In the genomic region with DNA sequence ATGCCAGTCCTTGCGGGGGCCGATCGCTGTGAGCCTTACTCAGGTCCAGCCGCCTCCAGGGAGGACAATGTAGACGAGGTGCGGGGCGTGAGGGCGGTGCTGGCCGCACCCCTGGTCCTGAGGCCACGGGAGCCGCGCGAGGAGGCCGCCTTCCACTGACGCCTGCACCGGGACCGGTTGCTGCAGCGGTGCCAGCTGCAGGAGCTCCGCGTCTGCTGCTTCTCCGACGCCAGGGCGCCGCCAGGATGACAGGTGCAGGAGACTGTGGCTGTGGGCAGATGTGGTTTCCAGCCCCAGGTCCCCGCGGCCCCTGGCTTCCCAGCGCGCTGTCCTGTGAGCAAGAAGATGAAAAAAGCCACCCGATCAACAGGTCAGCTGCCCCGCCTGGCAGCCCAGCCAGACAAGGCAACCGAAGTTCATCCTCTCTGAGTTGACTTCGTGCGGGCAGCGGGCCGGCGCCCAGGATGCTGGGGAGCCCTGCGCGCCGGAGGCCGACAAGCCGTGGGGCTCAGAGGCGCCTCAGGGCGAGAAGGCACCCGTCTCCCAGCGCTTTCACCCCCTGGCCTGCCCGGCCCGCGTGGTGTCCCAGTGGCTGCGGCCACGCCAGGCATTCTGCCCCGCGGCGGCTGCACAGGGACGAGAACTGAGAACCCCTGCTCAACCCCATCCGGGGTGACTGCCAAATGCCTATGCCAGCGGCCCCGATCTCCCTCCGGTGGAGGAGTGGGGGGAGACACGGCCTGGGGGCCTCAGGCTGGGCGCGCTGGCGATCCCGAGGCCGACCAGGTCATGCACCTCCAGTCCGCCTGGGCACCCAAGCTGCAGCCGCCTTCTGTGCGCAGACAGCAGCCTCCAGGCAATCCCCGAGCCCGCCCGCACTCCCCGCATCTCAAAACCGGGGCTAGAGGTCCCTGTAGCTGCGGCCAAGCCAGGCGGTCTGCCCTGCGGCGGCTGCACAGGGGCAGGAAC, we compare ENCODE assay signal across 8 cellular contexts. TPM values are rescaled to one million over a fixed set of nuclear protein-coding genes. Genes with fewer than 3 reads are reported as not detected.
DNase-seq lines count a peak whose midpoint lies in the region; ATAC-seq and TF ChIP-seq lines count a peak whose summit lies in the region.

No MANE protein-coding gene starts in this region.

- TF ChIP-seq CTCF in natural killer cell (IDR thresholded peaks at IDR 0.05) (no peak), sigmoid colon (IDR thresholded peaks at IDR 0.05) (no peak)

- no peak overlapping the region for H3K27ac ChIP-seq in sigmoid colon

- no peaks in the 10 kb centered on the region for H3K36me3 Mint-ChIP-seq in activated naive CD4-positive, alpha-beta T cell treated with anti-CD3 and anti-CD28 coated beads, Interleukin-2, amount 50 U/mL, for 24 hours
- H3K36me3 Mint-ChIP-seq in natural killer cell, result no peaks in the 10 kb centered on the region

- 5% methylated on average over 76 of the region's 76 CpGs for WGBS in sigmoid colon, 2 donors

- peak; percentile 15 for DNase-seq in Daoy (ENCODE audit: low read depth)
- DNase-seq in NCI-H2171 (lab: John Stamatoyannopoulos, UW), result peak; percentile 24
- DNase-seq in natural killer cell, result no peak
- no peak for DNase-seq in sigmoid colon
- DNase-seq in OCI-M2 (lab: John Stamatoyannopoulos, UW; ENCODE audit: unreplicated experiment), result no peak

- peaks cover 38 to 100% (median 97%) of the 10 kb centered on the region in 3 donors for H3K27me3 ChIP-seq in sigmoid colon

- peaks cover 29% of the 10 kb centered on the region for H3K27me3 Mint-ChIP-seq in activated naive CD4-positive, alpha-beta T cell treated with anti-CD3 and anti-CD28 coated beads, Interleukin-2, amount 50 U/mL, for 24 hours
- H3K27me3 Mint-ChIP-seq in natural killer cell (ENCODE audit: low read depth in 2 of 2), result peaks cover 37 to 39% of the 10 kb centered on the region in 2 donors

- peaks cover 13% of the 10 kb centered on the region for H3K4me1 Mint-ChIP-seq in activated naive CD4-positive, alpha-beta T cell treated with anti-CD3 and anti-CD28 coated beads, Interleukin-2, amount 50 U/mL, for 24 hours
- peaks cover 7 to 13% of the 10 kb centered on the region in 2 donors for H3K4me1 Mint-ChIP-seq in natural killer cell

- H3K36me3 ChIP-seq in sigmoid colon, result no peaks in the 10 kb centered on the region

- peak in 2 of 3 donors; percentile 22 to 46 for ATAC-seq in natural killer cell
- ATAC-seq in HG03196 (IDR thresholded peaks at IDR 0.05; ENCODE audit: unreplicated experiment), result no peak
- no peak for ATAC-seq in HG03280 (IDR thresholded peaks at IDR 0.05; ENCODE audit: unreplicated experiment)

- intact Hi-C loops in natural killer cell (cut with micrococcal nuclease), result no loop called here
- intact Hi-C loops in sigmoid colon (cut with DNase I), result no loop called here

- no peak for TF ChIP-seq EP300 in sigmoid colon (IDR thresholded peaks at IDR 0.05)

- peak overlapping the region in 1 of 4 donors; percentile 7 for H3K4me3 ChIP-seq in sigmoid colon

- no peak overlapping the region for H3K27ac Mint-ChIP-seq in activated naive CD4-positive, alpha-beta T cell treated with anti-CD3 and anti-CD28 coated beads, Interleukin-2, amount 50 U/mL, for 24 hours
- no peak overlapping the region for H3K27ac Mint-ChIP-seq in natural killer cell

- no peaks in the 10 kb centered on the region for H3K9me3 Mint-ChIP-seq in activated naive CD4-positive, alpha-beta T cell treated with anti-CD3 and anti-CD28 coated beads, Interleukin-2, amount 50 U/mL, for 24 hours
- no peaks in the 10 kb centered on the region for H3K9me3 Mint-ChIP-seq in natural killer cell

- no peak for TF ChIP-seq POLR2A in sigmoid colon (IDR thresholded peaks at IDR 0.05)

- H3K4me3 Mint-ChIP-seq in activated naive CD4-positive, alpha-beta T cell treated with anti-CD3 and anti-CD28 coated beads, Interleukin-2, amount 50 U/mL, for 24 hours, result peak overlapping the region; percentile 47
- no peak overlapping the region for H3K4me3 Mint-ChIP-seq in natural killer cell

- H3K4me1 ChIP-seq in sigmoid colon, result peaks cover 0 to 31% (median 30%) of the 10 kb centered on the region in 4 donors

- no peaks in the 10 kb centered on the region for H3K9me3 ChIP-seq in sigmoid colon

RNA-seq across cellular contexts. Expression of a gene that starts 43.4 kb away (rescaled TPM):
- 40.8 and 49.8 TPM in 2 replicates for total RNA-seq in Daoy (2014; rRNA removed; shearing (Covaris generic))
- total RNA-seq in natural killer cell (10 to 100 TPM; 27.0 to 39.7 (median 39.7) TPM), sigmoid colon (10 to 100 TPM; 30.6 to 38.5 (median 34.2) TPM)
- 1 to 10 TPM; 5.4 to 9.7 (median 9.0) TPM for polyA plus RNA-seq in sigmoid colon

Comparison
In these comparisons a context has a peak if more than half of its experiments do, and no peak if none do; other contexts are left out.
1. DNase-seq: peak in Daoy (single experiment) and NCI-H2171 (single experiment); none in natural killer cell (single experiment), sigmoid colon (single experiment) and OCI-M2 (single experiment).
2. ATAC-seq: peak in natural killer cell (2 of 3); none in HG03196 (single experiment) and HG03280 (single experiment).